8 cellular contexts compared by ENCODE assay signal in the genomic region with DNA sequence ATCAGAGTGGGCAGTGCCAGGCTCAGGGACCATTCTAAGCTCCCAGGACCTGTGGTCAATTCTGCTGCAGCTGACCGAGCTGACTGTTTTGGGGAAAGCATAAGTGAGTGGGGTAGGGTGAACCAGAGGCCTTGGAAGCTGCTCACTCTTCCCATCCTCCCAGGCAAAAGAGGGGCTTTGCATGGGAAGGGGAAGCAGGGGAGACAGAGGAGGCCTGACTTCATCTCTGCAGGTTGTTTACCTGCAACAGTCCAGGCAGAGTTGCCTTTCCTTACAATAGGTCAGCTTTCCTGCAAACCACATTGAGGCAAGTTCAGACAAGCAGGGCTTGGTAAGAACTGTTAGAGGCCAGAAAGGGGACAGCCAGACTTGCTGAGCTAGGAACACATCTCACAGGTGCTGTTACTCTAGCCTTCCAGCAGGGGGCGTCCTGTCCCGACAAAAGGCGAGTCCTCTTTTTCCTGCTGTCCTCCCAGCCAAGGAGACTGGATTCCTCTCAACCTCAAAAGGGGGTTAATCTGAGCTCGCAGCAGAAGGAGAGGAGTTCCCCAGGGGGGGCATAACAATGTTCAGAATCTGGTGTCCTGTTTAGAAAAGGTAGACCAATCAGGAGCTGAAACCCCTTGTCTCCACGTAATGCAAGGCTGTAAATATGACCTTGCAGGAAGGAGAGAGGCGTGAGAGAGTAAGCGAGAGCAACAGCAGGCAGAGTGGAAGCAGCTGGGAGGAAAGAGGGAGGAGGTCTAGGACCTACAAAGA. TPM values are rescaled to one million over a fixed set of nuclear protein-coding genes. Genes with fewer than 3 reads are reported as not detected.
DNase-seq lines count a peak whose midpoint lies in the region; ATAC-seq and TF ChIP-seq lines count a peak whose summit lies in the region.

No MANE protein-coding gene starts in this region.

- ATAC-seq in GM19328 (IDR thresholded peaks at IDR 0.05; ENCODE audit: unreplicated experiment) = no peak

- in situ Hi-C loops in T47D (cut with HindIII; ENCODE audit: low pct_unique_long_range_greater_than_20kb, low sequenced_read_pairs) = no loop called here

- peaks cover 0 to 7% (median 1%) of the 10 kb centered on the region in 3 donors for H3K27me3 Mint-ChIP-seq in immature natural killer cell (ENCODE audit: low read depth in 3 of 3)

- H3K79me2 ChIP-seq in DOHH2 (ENCODE audit: control insufficient read depth, low read length) = no peaks in the 10 kb centered on the region

- no peaks in the 10 kb centered on the region for H3K36me3 ChIP-seq in DOHH2 (ENCODE audit: control insufficient read depth, low read length)

- H3K9me2 ChIP-seq in DOHH2 (replicated peaks; ENCODE audit: control insufficient read depth, low read length) = no peaks in the 10 kb centered on the region

- H3K4me1 Mint-ChIP-seq in immature natural killer cell = peaks cover 9% of the 10 kb centered on the region in 2 donors

- H3K27ac Mint-ChIP-seq in immature natural killer cell = peak overlapping the region in 5 of 6 donors; percentile 36 to 86 (median 62)

- peaks cover 3% of the 10 kb centered on the region; the same call in 1 of the 2 replicates for H3K9me3 ChIP-seq in DOHH2 (ENCODE audit: control insufficient read depth, insufficient read depth, low read length)

- H3K4me3 Mint-ChIP-seq in immature natural killer cell = peak overlapping the region; percentile 27 to 78 (median 70)

- no peaks in the 10 kb centered on the region for H4K20me1 ChIP-seq in DOHH2 (ENCODE audit: control insufficient read depth, insufficient read depth, low read depth, low read length)

- peak; percentile 55 for DNase-seq in HFF-Myc (ENCODE audit: extremely low read depth, low read depth)
- DNase-seq in NCI-H2029 treated with DMSO at 0.1 percent for 48 hours (lab: John Stamatoyannopoulos, UW) = peak; percentile 5
- DNase-seq in T47D (ENCODE audit: low read depth in 1 of 2, low spot score in 1 of 2) = peak; percentile 55 to 88
- peak; percentile 73 to 79 (median 74) for DNase-seq in immature natural killer cell
- DNase-seq in smooth muscle cell of the brain vasculature (ENCODE audit: low read depth, low spot score) = peak; percentile 76

- no peak overlapping the region for H3K27ac ChIP-seq in DOHH2 (ENCODE audit: low read depth, low read length)
- H3K27ac ChIP-seq in VCaP = peak overlapping the region; percentile 5; the same call in 1 of the 2 replicates

- H3K4me3 ChIP-seq in DOHH2 (ENCODE audit: low read length) = no peak overlapping the region
- H3K4me3 ChIP-seq in HFF-Myc (replicated peaks; ENCODE audit: low read depth, low read length) = no peak overlapping the region

- H3K9me3 Mint-ChIP-seq in immature natural killer cell = no peaks in the 10 kb centered on the region

- TF ChIP-seq CTCF in DOHH2 (IDR thresholded peaks at IDR 0.05; ENCODE audit: low read depth, low read length, poor library complexity, severe bottlenecking) (peak; percentile 98), HFF-Myc (IDR thresholded peaks at IDR 0.05; ENCODE audit: low read depth, low read length, missing control alignments) (peak; percentile 98), VCaP (conservative IDR thresholded peaks at IDR 0.05) (peak; percentile 90)

- H3K27me3 ChIP-seq in DOHH2 (ENCODE audit: control insufficient read depth, low read length) = peaks cover 14% of the 10 kb centered on the region; the same call in 1 of the 2 replicates

- no peaks in the 10 kb centered on the region for H3K36me3 Mint-ChIP-seq in immature natural killer cell

- peaks cover 3% of the 10 kb centered on the region; the same call in 1 of the 2 replicates for H3K4me1 ChIP-seq in DOHH2 (ENCODE audit: control insufficient read depth, low read length)

- H3F3A ChIP-seq in DOHH2 (ENCODE audit: control insufficient read depth, insufficient read depth) = no peaks in the 10 kb centered on the region

- peak overlapping the region; percentile 46; the same call in 1 of the 2 replicates for H3K4me2 ChIP-seq in DOHH2 (ENCODE audit: low read length)

RNA-seq across cellular contexts. Expression of a gene that starts 4.3 kb away (rescaled TPM):
- under 1 TPM in 2 of 3 donors, not detected in 1; 0.28 to 0.58 TPM for polyA plus RNA-seq in immature natural killer cell

RNA-seq across cellular contexts. Expression of a gene that starts 53.3 kb away (rescaled TPM):
- under 1 TPM in 1 of 3 donors, not detected in 2; 0.10 TPM for polyA plus RNA-seq in immature natural killer cell

Comparison
In these comparisons a context has a peak if more than half of its experiments do, and no peak if none do; other contexts are left out.
1. DNase-seq: peak in every context shown above with its lines; median percentile 76 in smooth muscle cell of the brain vasculature; 74 in immature natural killer cell; 72 in T47D; 55 in HFF-Myc; 5 in NCI-H2029 treated with DMSO at 0.1 percent for 48 hours.